ENCODE assay signal across 34 cellular contexts in the genomic region with DNA sequence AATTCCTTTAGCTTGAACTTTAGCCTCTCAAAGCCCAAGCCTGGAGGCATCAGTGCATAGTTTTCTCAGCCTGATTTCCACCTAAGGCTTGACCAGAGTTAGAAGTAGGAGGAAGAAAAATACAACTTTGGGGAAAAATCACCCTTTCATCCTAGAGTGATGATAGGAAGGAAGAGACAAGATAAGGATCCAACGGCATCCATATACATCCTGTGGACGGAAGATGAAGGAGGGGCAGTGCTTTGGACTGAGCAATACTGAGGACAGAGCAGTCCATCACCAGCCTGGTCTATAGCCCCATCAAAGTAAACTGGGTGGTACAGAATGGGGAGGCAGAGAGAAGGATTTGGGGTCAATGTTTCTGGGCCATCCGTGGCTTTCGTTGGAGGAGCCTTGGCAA.
"Had no signal": no experiment of that assay in that cellular context is flagged by ENCODE, and none has a peak within 500 bp of the region (broad histone marks: within the 10 kb centered on the region; RNA-seq: fewer than 3 reads in every experiment).

No MANE protein-coding gene starts in this region.

- H3K4me3 Mint-ChIP-seq: activated B cell treated with CpG ODN at 0.5 μM for 24 hours; activated CD4-positive, alpha-beta memory T cell treated with anti-CD3 and anti-CD28 coated beads, Interleukin-2, amount 10 ng/mL, durations not matched to agents 7 days and 5 days; activated CD4-positive, alpha-beta T cell treated with anti-CD3 and anti-CD28 coated beads, Interleukin-2, amount 10 ng/mL, durations not matched to agents 7 days and 5 days; activated CD8-positive, alpha-beta memory T cell treated with anti-CD3 and anti-CD28 coated beads, Interleukin-2, amount 10 ng/mL, durations not matched to agents 7 days and 5 days; activated CD8-positive, alpha-beta T cell treated with anti-CD3 and anti-CD28 coated beads, Interleukin-2, amount 10 ng/mL, durations not matched to agents 7 days and 5 days; activated naive CD4-positive, alpha-beta T cell treated with anti-CD3 and anti-CD28 coated beads, Interleukin-2, amount 10 ng/mL, durations not matched to agents 7 days and 5 days; activated naive CD4-positive, alpha-beta T cell treated with anti-CD3 and anti-CD28 coated beads, Interleukin-2, amount 50 U/mL, for 24 hours; activated naive CD8-positive, alpha-beta T cell; activated naive CD8-positive, alpha-beta T cell treated with anti-CD3 and anti-CD28 coated beads, Interleukin-2, amount 10 ng/mL, durations not matched to agents 7 days and 5 days; activated naive CD8-positive, alpha-beta T cell treated with anti-CD3 and anti-CD28 coated beads, Interleukin-2, amount 50 U/mL, for 24 hours; activated T-cell treated with anti-CD3 and anti-CD28 coated beads, Interleukin-2, amount 50 U/mL, for 24 hours; brain; central memory CD8-positive, alpha-beta T cell; T-cell; T-helper 2 cell treated with Interferon-gamma antibody and Interleukin-4, amounts not matched to agents 5 μg/mL and 100 μg/mL, for 36 hours had no signal

- H3K27me3 Mint-ChIP-seq: activated B cell treated with CpG ODN at 0.5 μM for 24 hours; activated CD4-positive, alpha-beta memory T cell treated with anti-CD3 and anti-CD28 coated beads, Interleukin-2, amount 10 ng/mL, durations not matched to agents 7 days and 5 days; activated CD4-positive, alpha-beta T cell treated with anti-CD3 and anti-CD28 coated beads, Interleukin-2, amount 10 ng/mL, durations not matched to agents 7 days and 5 days; activated naive CD4-positive, alpha-beta T cell treated with anti-CD3 and anti-CD28 coated beads, Interleukin-2, amount 50 U/mL, for 24 hours; activated naive CD8-positive, alpha-beta T cell; activated naive CD8-positive, alpha-beta T cell treated with anti-CD3 and anti-CD28 coated beads, Interleukin-2, amount 10 ng/mL, durations not matched to agents 7 days and 5 days; activated T-cell treated with anti-CD3 and anti-CD28 coated beads, Interleukin-2, amount 50 U/mL, for 24 hours; T-cell had no signal

- H3K27ac Mint-ChIP-seq: activated B cell treated with CpG ODN at 0.5 μM for 24 hours; activated CD4-positive, alpha-beta memory T cell treated with anti-CD3 and anti-CD28 coated beads, Interleukin-2, amount 10 ng/mL, durations not matched to agents 7 days and 5 days; activated CD4-positive, alpha-beta T cell treated with anti-CD3 and anti-CD28 coated beads, Interleukin-2, amount 10 ng/mL, durations not matched to agents 7 days and 5 days; activated CD8-positive, alpha-beta memory T cell treated with anti-CD3 and anti-CD28 coated beads, Interleukin-2, amount 10 ng/mL, durations not matched to agents 7 days and 5 days; activated CD8-positive, alpha-beta T cell treated with anti-CD3 and anti-CD28 coated beads, Interleukin-2, amount 10 ng/mL, durations not matched to agents 7 days and 5 days; activated naive CD4-positive, alpha-beta T cell treated with anti-CD3 and anti-CD28 coated beads, Interleukin-2, amount 10 ng/mL, durations not matched to agents 7 days and 5 days; activated naive CD4-positive, alpha-beta T cell treated with anti-CD3 and anti-CD28 coated beads, Interleukin-2, amount 50 U/mL, for 24 hours; activated naive CD8-positive, alpha-beta T cell; activated naive CD8-positive, alpha-beta T cell treated with anti-CD3 and anti-CD28 coated beads, Interleukin-2, amount 10 ng/mL, durations not matched to agents 7 days and 5 days; activated naive CD8-positive, alpha-beta T cell treated with anti-CD3 and anti-CD28 coated beads, Interleukin-2, amount 50 U/mL, for 24 hours; activated T-cell treated with anti-CD3 and anti-CD28 coated beads, Interleukin-2, amount 50 U/mL, for 24 hours; activated T-helper 2 cell treated with anti-CD3 and anti-CD28 coated beads, Interferon-gamma antibody, Interleukin-2, Interleukin-4, amounts not matched to agents 10 μg/mL and 5 μg/mL and 100 μg/mL, durations not matched to agents 14 hours and 24 hours and 36 hours; brain; T-cell; T-helper 2 cell treated with Interferon-gamma antibody and Interleukin-4, amounts not matched to agents 5 μg/mL and 100 μg/mL, for 36 hours had no signal

- H3K36me3 ChIP-seq: ascending aorta, cardiac muscle cell had no signal

- H3K27me3 ChIP-seq: ascending aorta, cardiac muscle cell had no signal

- H3K36me3 Mint-ChIP-seq: activated CD8-positive, alpha-beta memory T cell treated with anti-CD3 and anti-CD28 coated beads, Interleukin-2, amount 10 ng/mL, durations not matched to agents 7 days and 5 days; activated naive CD4-positive, alpha-beta T cell treated with anti-CD3 and anti-CD28 coated beads, Interleukin-2, amount 10 ng/mL, durations not matched to agents 7 days and 5 days; activated naive CD4-positive, alpha-beta T cell treated with anti-CD3 and anti-CD28 coated beads, Interleukin-2, amount 50 U/mL, for 24 hours; brain; T-cell had no signal

- H3K27ac ChIP-seq: ascending aorta, cardiac muscle cell, VCaP had no signal

- DNase-seq: activated B cell treated with CpG ODN at 0.5 μM for 24 hours; activated CD4-positive, alpha-beta memory T cell treated with anti-CD3 and anti-CD28 coated beads, Interleukin-2, amount 10 ng/mL, durations not matched to agents 7 days and 5 days; activated CD4-positive, alpha-beta T cell treated with anti-CD3 and anti-CD28 coated beads for 48 hours; activated CD4-positive, alpha-beta T cell treated with anti-CD3 and anti-CD28 coated beads, Interleukin-2, amount 10 ng/mL, durations not matched to agents 7 days and 5 days; activated CD4-positive, alpha-beta T cell treated with anti-CD3 and anti-CD28 coated beads, Interleukin-2, amount 50 U/mL, for 48 hours; activated CD4-positive, CD25-positive, alpha-beta regulatory T cell treated with anti-CD3 and anti-CD28 coated beads, Interleukin-2, amount 50 U/mL, for 72 hours; activated CD8-positive, alpha-beta memory T cell treated with anti-CD3 and anti-CD28 coated beads for 24 hours; activated CD8-positive, alpha-beta memory T cell treated with anti-CD3 and anti-CD28 coated beads, Interleukin-2, amount 10 ng/mL, durations not matched to agents 7 days and 5 days; activated CD8-positive, alpha-beta memory T cell treated with anti-CD3 and anti-CD28 coated beads, Interleukin-2, amount 50 U/mL, for 48 hours; activated CD8-positive, alpha-beta T cell treated with anti-CD3 and anti-CD28 coated beads, Interleukin-2, amount 10 ng/mL, durations not matched to agents 7 days and 5 days; activated effector memory CD4-positive, alpha-beta T cell treated with Interleukin-2 at 50 U/mL for 16 hours; activated gamma-delta T cell; activated naive CD4-positive, alpha-beta T cell treated with anti-CD3 and anti-CD28 coated beads, Interleukin-2, amount 10 ng/mL, durations not matched to agents 7 days and 5 days; activated naive CD4-positive, alpha-beta T cell treated with Interleukin-2 at 50 U/mL for 16 hours; activated naive CD8-positive, alpha-beta T cell treated with anti-CD3 and anti-CD28 coated beads, Interleukin-2, amount 10 ng/mL, durations not matched to agents 7 days and 5 days; activated naive CD8-positive, alpha-beta T cell treated with anti-CD3 and anti-CD28 coated beads, Interleukin-2, amount 50 U/mL, for 24 hours; activated T-cell treated with anti-CD3 and anti-CD28 coated beads, Interleukin-2, amount 50 U/mL, for 24 hours; activated T-cell treated with anti-CD3 and anti-CD28 coated beads, Interleukin-2, amount 50 U/mL, for 48 hours; amygdala; anterior cingulate cortex; caudate nucleus; cerebellar nuclear complex; T-cell; T-helper 2 cell; T-helper 9 cell had no signal

- ATAC-seq: activated CD8-positive, alpha-beta memory T cell treated with anti-CD3 and anti-CD28 coated beads, Interleukin-2, amount 10 ng/mL, durations not matched to agents 7 days and 5 days; activated CD8-positive, alpha-beta T cell treated with anti-CD3 and anti-CD28 coated beads, Interleukin-2, amount 10 ng/mL, durations not matched to agents 7 days and 5 days; activated naive CD8-positive, alpha-beta T cell treated with anti-CD3 and anti-CD28 coated beads, Interleukin-2, amount 50 U/mL, for 24 hours; T-cell had no signal

- H3K9me3 ChIP-seq: ascending aorta had no signal

- H3K4me3 ChIP-seq: ascending aorta, cardiac muscle cell had no signal

- H3K4me1 Mint-ChIP-seq: activated B cell treated with CpG ODN at 0.5 μM for 24 hours; activated CD8-positive, alpha-beta memory T cell treated with anti-CD3 and anti-CD28 coated beads, Interleukin-2, amount 10 ng/mL, durations not matched to agents 7 days and 5 days; activated naive CD4-positive, alpha-beta T cell treated with anti-CD3 and anti-CD28 coated beads, Interleukin-2, amount 10 ng/mL, durations not matched to agents 7 days and 5 days; activated naive CD8-positive, alpha-beta T cell treated with anti-CD3 and anti-CD28 coated beads, Interleukin-2, amount 10 ng/mL, durations not matched to agents 7 days and 5 days; central memory CD8-positive, alpha-beta T cell had no signal

- H3K4me1 ChIP-seq: ascending aorta had no signal
